9 cellular contexts compared by ENCODE assay signal in the genomic region with DNA sequence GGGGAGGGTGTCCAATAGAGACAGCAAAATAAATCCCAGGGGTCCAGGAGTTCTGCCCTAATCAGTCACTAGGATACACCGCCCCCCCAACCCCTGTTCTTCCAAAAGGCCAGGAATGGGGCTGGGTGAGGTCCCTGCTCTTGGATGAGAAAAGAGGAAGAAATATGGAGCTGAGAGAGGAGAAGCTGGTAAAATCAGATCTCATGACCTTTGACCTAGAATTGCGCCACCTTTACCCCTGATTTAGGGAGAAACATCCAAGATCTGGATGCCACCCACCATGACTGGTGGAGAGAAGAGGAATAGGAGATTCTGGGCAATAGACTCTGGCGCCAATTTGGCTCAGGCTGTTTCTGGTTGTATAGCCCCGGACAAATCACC. TPM values are rescaled to one million over a fixed set of nuclear protein-coding genes. Genes with fewer than 3 reads are reported as not detected.
DNase-seq lines count a peak whose midpoint lies in the region; ATAC-seq, FAIRE-seq and TF ChIP-seq lines count a peak whose summit lies in the region.
"Had no signal": no experiment of that assay in that cellular context is flagged by ENCODE, and none has a peak within 500 bp of the region (broad histone marks: within the 10 kb centered on the region; RNA-seq: fewer than 3 reads in every experiment).

No MANE protein-coding gene starts in this region.

- peak overlapping the region; percentile 90 to 97 (median 91) for H3K4me3 Mint-ChIP-seq in nephron

- peaks cover 48% of the 10 kb centered on the region for H3K79me2 ChIP-seq in K562 (ENCODE audit: control insufficient read depth, insufficient read depth, low read length)

- TF ChIP-seq RAD21 in Ishikawa (IDR thresholded peaks at IDR 0.05; ENCODE audit: low read depth), result no peak
- TF ChIP-seq RAD21 in K562 (CRISPR knock-in tag; conservative IDR thresholded peaks at IDR 0.05 in 1 of 2, IDR thresholded peaks at IDR 0.05 in 1 of 2), result no peak

- H3K9me1 ChIP-seq in K562 (ENCODE audit: control insufficient read depth, insufficient read depth, low read length), result no peaks in the 10 kb centered on the region

- peaks cover 12% of the 10 kb centered on the region for H4K20me1 ChIP-seq in K562 (replicated peaks; ENCODE audit: control insufficient read depth, insufficient read depth, low read length)

- intact Hi-C loops in K562 (cut with micrococcal nuclease), result no loop called here

- peaks cover 34% of the 10 kb centered on the region for H3K36me3 ChIP-seq in BE2C
- H3K36me3 ChIP-seq in K562 (ENCODE audit: control insufficient read depth, insufficient read depth, low read length), result peaks cover 34% of the 10 kb centered on the region

- peak overlapping the region; percentile 65 for H2AFZ ChIP-seq in K562 (ENCODE audit: low read depth, low read length)

- H3K4me1 ChIP-seq in BE2C, result peaks cover 10% of the 10 kb centered on the region; the same call in 1 of the 2 replicates
- peaks cover 46 to 56% of the 10 kb centered on the region in 2 experiments; a peak in 4 of 5 replicates for H3K4me1 ChIP-seq in K562 (replicated peaks in 1 of 2; ENCODE audit: control insufficient read depth in 2 of 2, insufficient read depth in 2 of 2, low read length in 2 of 2)

- peak overlapping the region; percentile 36 for H3K4me2 ChIP-seq in K562 (ENCODE audit: insufficient read depth, low read length)

- no peaks in the 10 kb centered on the region for H3K9me3 Mint-ChIP-seq in nephron

- peaks cover 44% of the 10 kb centered on the region for H3K4me1 Mint-ChIP-seq in nephron

- DNase-seq in BE2C (no peak), K562 (ENCODE audit: extremely low read depth in 1 of 4, low spot score in 3 of 4) (no peak), GM03348 (ENCODE audit: low spot score) (no peak), D721Med (ENCODE audit: insufficient read length, low spot score) (no peak)

- H3K27ac Mint-ChIP-seq in nephron, result peak overlapping the region; percentile 99 to 100 (median 100)

- H3K27me3 ChIP-seq in BE2C (no peaks in the 10 kb centered on the region), K562 (ENCODE audit: control insufficient read depth in 2 of 2, insufficient read depth in 2 of 2, low read length in 2 of 2) (no peaks in the 10 kb centered on the region)

- no TSS peak for BruUV-seq in K562 (replicated peaks; lab: Mats Ljungman, UMichigan)

- H3K4me3 ChIP-seq in BE2C (ENCODE audit: low read depth, low read length) (peak overlapping the region; percentile 77), K562 (peak overlapping the region; percentile 52)

- H3K9me3 ChIP-seq in BE2C (no peaks in the 10 kb centered on the region), K562 (replicated peaks; ENCODE audit: control insufficient read depth, insufficient read depth, low read depth, low read length) (no peaks in the 10 kb centered on the region)

- TF ChIP-seq EP300 in Ishikawa (IDR thresholded peaks at IDR 0.05; ENCODE audit: borderline replicate concordance), result no peak
- TF ChIP-seq EP300 in K562 (IDR thresholded peaks at IDR 0.05; ENCODE audit: low read length), result no peak

- POLR2A ChIA-PET in K562 (lab: Yijun Ruan, JAX), result interaction anchor here (0.7 to 2.5 kb wide), 2 partner anchors 9 to 11 kb away, joined by 3 to 16 read pairs; no protein-coding TSS in a partner anchor

- TF ChIP-seq POLR2A in K562 (conservative IDR thresholded peaks at IDR 0.05), result no peak

- ATAC-seq in K562 (no peak), GM18909 (IDR thresholded peaks at IDR 0.05; ENCODE audit: poor library complexity, unreplicated experiment) (no peak), HG03025 (IDR thresholded peaks at IDR 0.05; ENCODE audit: low FRiP score, unreplicated experiment) (no peak)

- WGBS in K562 (ENCODE audit: insufficient coverage, low coverage, missing lambda C conversion rate), result 81% methylated on average over 4 of the region's 4 CpGs

- CTCF ChIA-PET in K562 (lab: Yijun Ruan, JAX; ENCODE audit: low intra/inter-chr PET ratio), result no interaction called here

- FAIRE-seq in K562 (lab: Jason Lieb, UNC), result no peak
- no peak for FAIRE-seq in D721Med (lab: Jason Lieb, UNC)

- in situ Hi-C loops in K562 (cut with MboI), result no loop called here

- TF ChIP-seq CTCF in BE2C (IDR thresholded peaks at IDR 0.05; ENCODE audit: low read depth, low read length), result no peak
- no peak for TF ChIP-seq CTCF in K562 (IDR thresholded peaks at IDR 0.05 in 2 of 3, conservative IDR thresholded peaks at IDR 0.05 in 1 of 3; ENCODE audit: insufficient read depth in 2 of 3, low read depth in 1 of 3, low read length in 3 of 3)
- TF ChIP-seq CTCF in nephron (IDR thresholded peaks at IDR 0.05; ENCODE audit: unreplicated experiment in 3 of 3), result no peak
- TF ChIP-seq CTCF in D721Med (IDR thresholded peaks at IDR 0.05; ENCODE audit: insufficient read depth, missing control alignments), result no peak

- H3K27me3 Mint-ChIP-seq in nephron (ENCODE audit: low read depth), result no peaks in the 10 kb centered on the region

- peaks cover 33% of the 10 kb centered on the region for H3K36me3 Mint-ChIP-seq in nephron (ENCODE audit: low read depth)

- no peak overlapping the region for H3K27ac ChIP-seq in K562 (ENCODE audit: extremely low read depth, low read depth, low read length)

- H3K9ac ChIP-seq in K562 (ENCODE audit: insufficient read depth in 1 of 2, low read depth in 2 of 2, low read length in 2 of 2), result peak overlapping the region; percentile 26 to 91; a peak in 2 of 4 replicates

RNA-seq across cellular contexts. Expression of a gene that starts 0.7 kb away (rescaled TPM):
- polyA plus RNA-seq in BE2C (2012; ENCODE audit: insufficient read depth, insufficient read length, low read depth), result 12.3 TPM
- total RNA-seq in K562 (2011; cell fraction: chromatin; rRNA removed; ENCODE audit: low replicate concordance), result 38.1 and 87.3 TPM in 2 replicates
- total RNA-seq in K562 (2011; cell fraction: nucleolus; rRNA removed), result 39.5 and 41.0 TPM in 2 replicates
- 40.0 and 54.4 TPM in 2 replicates for total RNA-seq in K562 (2011; cell fraction: nucleoplasm; rRNA removed)
- 2.2 and 3.7 TPM in 2 replicates for total RNA-seq in K562 (2014; rRNA removed)
- total RNA-seq in K562 (2014; rRNA removed; fragmentation: Illumina TruSeq; extraction: Trizol), result 2.6 and 3.6 TPM in 2 replicates
- total RNA-seq in K562 (2015; rRNA removed; fragmentation: Illumina TruSeq; extraction: Trizol), result 1.7 and 2.0 TPM in 2 replicates
- total RNA-seq in K562 (2021), result 6.7 and 7.4 TPM in 2 replicates
- polyA plus RNA-seq in K562 (2011; rRNA removed), result 3.0 and 3.2 TPM in 2 replicates
- polyA plus RNA-seq in K562 (2011; cell fraction: cytosol; rRNA removed), result 1.5 and 3.4 TPM in 2 replicates
- polyA plus RNA-seq in K562 (2011; cell fraction: nucleus; rRNA removed), result 10.8 and 29.9 TPM in 2 replicates
- polyA plus RNA-seq in K562 (2012), result 2.1 and 2.9 TPM in 2 replicates
- 3.0 and 3.6 TPM in 2 replicates for polyA plus RNA-seq in K562 (2014; fragmentation: Illumina TruSeq; extraction: Trizol)
- polyA plus RNA-seq in K562 (2014; fragmentation: Nextera tagmentation; extraction: Ambion mirVana), result under 1 TPM; 0.08 to 0.18 TPM
- 3.7 and 4.6 TPM in 2 replicates for polyA plus RNA-seq in K562 (2014; rRNA removed)
- polyA minus RNA-seq in K562 (2011; rRNA and poly(A)+ RNA removed), result 8.4 and 16.2 TPM in 2 replicates
- polyA minus RNA-seq in K562 (2011; cell fraction: cytosol; rRNA and poly(A)+ RNA removed), result 2.5 and 5.3 TPM in 2 replicates
- polyA minus RNA-seq in K562 (2011; cell fraction: nucleus; rRNA and poly(A)+ RNA removed), result 8.2 and 16.4 TPM in 2 replicates

RNA-seq across cellular contexts. Expression of a gene that starts 1.9 kb away (rescaled TPM):
- 1,744 TPM for polyA plus RNA-seq in BE2C (2012; ENCODE audit: insufficient read depth, insufficient read length, low read depth)
- 162 and 216 TPM in 2 replicates for total RNA-seq in K562 (2011; cell fraction: chromatin; rRNA removed; ENCODE audit: low replicate concordance)
- total RNA-seq in K562 (2011; cell fraction: nucleolus; rRNA removed), result 446 and 472 TPM in 2 replicates
- 512 and 741 TPM in 2 replicates for total RNA-seq in K562 (2011; cell fraction: nucleoplasm; rRNA removed)
- total RNA-seq in K562 (2014; rRNA removed) (3,823 and 4,254 TPM in 2 replicates), K562 (2014; rRNA removed; fragmentation: Illumina TruSeq; extraction: Trizol) (2,411 and 3,109 TPM in 2 replicates), K562 (2015; rRNA removed; fragmentation: Illumina TruSeq; extraction: Trizol) (3,681 and 3,727 TPM in 2 replicates), K562 (2021) (2,367 and 2,508 TPM in 2 replicates)
- polyA plus RNA-seq in K562 (2011; rRNA removed) (1,550 and 2,263 TPM in 2 replicates), K562 (2014; fragmentation: Illumina TruSeq; extraction: Trizol) (4,063 and 4,614 TPM in 2 replicates), K562 (2014; fragmentation: Nextera tagmentation; extraction: Ambion mirVana) (1,000 to 10,000 TPM; 3,604 to 4,229 TPM), K562 (2014; rRNA removed) (3,808 and 3,851 TPM in 2 replicates)
- 1,909 and 2,489 TPM in 2 replicates for polyA plus RNA-seq in K562 (2011; cell fraction: cytosol; rRNA removed)
- 662 and 945 TPM in 2 replicates for polyA plus RNA-seq in K562 (2011; cell fraction: nucleus; rRNA removed)
- polyA plus RNA-seq in K562 (2012), result 2,279 and 3,326 TPM in 2 replicates
- 920 and 1,322 TPM in 2 replicates for polyA minus RNA-seq in K562 (2011; rRNA and poly(A)+ RNA removed)
- polyA minus RNA-seq in K562 (2011; cell fraction: cytosol; rRNA and poly(A)+ RNA removed), result 617 and 787 TPM in 2 replicates
- 123 and 152 TPM in 2 replicates for polyA minus RNA-seq in K562 (2011; cell fraction: nucleus; rRNA and poly(A)+ RNA removed)

RNA-seq across cellular contexts. Expression of a gene that starts 27.6 kb away (rescaled TPM):
- 2.6 TPM for polyA plus RNA-seq in BE2C (2012; ENCODE audit: insufficient read depth, insufficient read length, low read depth)
- total RNA-seq in K562 (2011; cell fraction: chromatin; rRNA removed; ENCODE audit: low replicate concordance), result not detected in 2 replicates
- not detected in 2 replicates for total RNA-seq in K562 (2011; cell fraction: nucleolus; rRNA removed)
- total RNA-seq in K562 (2011; cell fraction: nucleoplasm; rRNA removed), result not detected in 2 replicates
- total RNA-seq in K562 (2014; rRNA removed) (not detected in 2 replicates), K562 (2014; rRNA removed; fragmentation: Illumina TruSeq; extraction: Trizol) (not detected in 2 replicates), K562 (2015; rRNA removed; fragmentation: Illumina TruSeq; extraction: Trizol) (not detected in 2 replicates), K562 (2021) (not detected in 2 replicates)
- polyA plus RNA-seq in K562 (2011; rRNA removed) (not detected in 2 replicates), K562 (2014; fragmentation: Illumina TruSeq; extraction: Trizol) (not detected in 2 replicates), K562 (2014; fragmentation: Nextera tagmentation; extraction: Ambion mirVana) (not detected), K562 (2014; rRNA removed) (not detected in 2 replicates)
- polyA plus RNA-seq in K562 (2011; cell fraction: cytosol; rRNA removed), result not detected in 2 replicates
- not detected in 2 replicates for polyA plus RNA-seq in K562 (2011; cell fraction: nucleus; rRNA removed)
- not detected in 2 replicates for polyA plus RNA-seq in K562 (2012)
- not detected in 2 replicates for polyA minus RNA-seq in K562 (2011; rRNA and poly(A)+ RNA removed)
- not detected in 2 replicates for polyA minus RNA-seq in K562 (2011; cell fraction: cytosol; rRNA and poly(A)+ RNA removed)
- not detected in 2 replicates for polyA minus RNA-seq in K562 (2011; cell fraction: nucleus; rRNA and poly(A)+ RNA removed)
- total RNA-seq: NCI-H460 had no signal

RNA-seq across cellular contexts. Expression of a gene that starts 32.2 kb away (rescaled TPM):
- polyA plus RNA-seq in BE2C (2012; ENCODE audit: insufficient read depth, insufficient read length, low read depth), result not detected
- total RNA-seq in K562 (2011; cell fraction: chromatin; rRNA removed; ENCODE audit: low replicate concordance), result 0.16 TPM in 1 of 2 replicates, not detected in the other
- total RNA-seq in K562 (2011; cell fraction: nucleolus; rRNA removed), result not detected in 2 replicates
- total RNA-seq in K562 (2011; cell fraction: nucleoplasm; rRNA removed), result not detected in 2 replicates
- total RNA-seq in K562 (2014; rRNA removed) (not detected in 2 replicates), K562 (2014; rRNA removed; fragmentation: Illumina TruSeq; extraction: Trizol) (not detected in 2 replicates), K562 (2015; rRNA removed; fragmentation: Illumina TruSeq; extraction: Trizol) (not detected in 2 replicates), K562 (2021) (not detected in 2 replicates)
- polyA plus RNA-seq in K562 (2011; rRNA removed) (not detected in 2 replicates), K562 (2014; fragmentation: Illumina TruSeq; extraction: Trizol) (not detected in 2 replicates), K562 (2014; fragmentation: Nextera tagmentation; extraction: Ambion mirVana) (not detected), K562 (2014; rRNA removed) (not detected in 2 replicates)
- polyA plus RNA-seq in K562 (2011; cell fraction: cytosol; rRNA removed), result not detected in 2 replicates
- not detected in 2 replicates for polyA plus RNA-seq in K562 (2011; cell fraction: nucleus; rRNA removed)
- not detected in 2 replicates for polyA plus RNA-seq in K562 (2012)
- not detected in 2 replicates for polyA minus RNA-seq in K562 (2011; rRNA and poly(A)+ RNA removed)
- not detected in 2 replicates for polyA minus RNA-seq in K562 (2011; cell fraction: cytosol; rRNA and poly(A)+ RNA removed)
- not detected in 2 replicates for polyA minus RNA-seq in K562 (2011; cell fraction: nucleus; rRNA and poly(A)+ RNA removed)
- total RNA-seq: NCI-H460 had no signal

RNA-seq across cellular contexts. Expression of a gene that starts 46.7 kb away (rescaled TPM):
- 1.0 TPM for polyA plus RNA-seq in BE2C (2012; ENCODE audit: insufficient read depth, insufficient read length, low read depth)
- not detected in 2 replicates for total RNA-seq in K562 (2011; cell fraction: chromatin; rRNA removed; ENCODE audit: low replicate concordance)
- total RNA-seq in K562 (2011; cell fraction: nucleolus; rRNA removed), result not detected in 2 replicates
- total RNA-seq in K562 (2011; cell fraction: nucleoplasm; rRNA removed), result not detected in 2 replicates
- total RNA-seq in K562 (2014; rRNA removed) (not detected in 2 replicates), K562 (2014; rRNA removed; fragmentation: Illumina TruSeq; extraction: Trizol) (not detected in 2 replicates), K562 (2015; rRNA removed; fragmentation: Illumina TruSeq; extraction: Trizol) (not detected in 2 replicates), K562 (2021) (not detected in 2 replicates)
- polyA plus RNA-seq in K562 (2011; rRNA removed) (0.11 TPM in 1 of 2 replicates, not detected in the other), K562 (2014; fragmentation: Illumina TruSeq; extraction: Trizol) (not detected in 2 replicates), K562 (2014; fragmentation: Nextera tagmentation; extraction: Ambion mirVana) (not detected), K562 (2014; rRNA removed) (not detected in 2 replicates)
- polyA plus RNA-seq in K562 (2011; cell fraction: cytosol; rRNA removed), result not detected in 2 replicates
- polyA plus RNA-seq in K562 (2011; cell fraction: nucleus; rRNA removed), result 0.21 and 0.29 TPM in 2 replicates
- 0.01 and 0.03 TPM in 2 replicates for polyA plus RNA-seq in K562 (2012)
- not detected in 2 replicates for polyA minus RNA-seq in K562 (2011; rRNA and poly(A)+ RNA removed)
- not detected in 2 replicates for polyA minus RNA-seq in K562 (2011; cell fraction: cytosol; rRNA and poly(A)+ RNA removed)
- not detected in 2 replicates for polyA minus RNA-seq in K562 (2011; cell fraction: nucleus; rRNA and poly(A)+ RNA removed)
